In the genomic region with DNA sequence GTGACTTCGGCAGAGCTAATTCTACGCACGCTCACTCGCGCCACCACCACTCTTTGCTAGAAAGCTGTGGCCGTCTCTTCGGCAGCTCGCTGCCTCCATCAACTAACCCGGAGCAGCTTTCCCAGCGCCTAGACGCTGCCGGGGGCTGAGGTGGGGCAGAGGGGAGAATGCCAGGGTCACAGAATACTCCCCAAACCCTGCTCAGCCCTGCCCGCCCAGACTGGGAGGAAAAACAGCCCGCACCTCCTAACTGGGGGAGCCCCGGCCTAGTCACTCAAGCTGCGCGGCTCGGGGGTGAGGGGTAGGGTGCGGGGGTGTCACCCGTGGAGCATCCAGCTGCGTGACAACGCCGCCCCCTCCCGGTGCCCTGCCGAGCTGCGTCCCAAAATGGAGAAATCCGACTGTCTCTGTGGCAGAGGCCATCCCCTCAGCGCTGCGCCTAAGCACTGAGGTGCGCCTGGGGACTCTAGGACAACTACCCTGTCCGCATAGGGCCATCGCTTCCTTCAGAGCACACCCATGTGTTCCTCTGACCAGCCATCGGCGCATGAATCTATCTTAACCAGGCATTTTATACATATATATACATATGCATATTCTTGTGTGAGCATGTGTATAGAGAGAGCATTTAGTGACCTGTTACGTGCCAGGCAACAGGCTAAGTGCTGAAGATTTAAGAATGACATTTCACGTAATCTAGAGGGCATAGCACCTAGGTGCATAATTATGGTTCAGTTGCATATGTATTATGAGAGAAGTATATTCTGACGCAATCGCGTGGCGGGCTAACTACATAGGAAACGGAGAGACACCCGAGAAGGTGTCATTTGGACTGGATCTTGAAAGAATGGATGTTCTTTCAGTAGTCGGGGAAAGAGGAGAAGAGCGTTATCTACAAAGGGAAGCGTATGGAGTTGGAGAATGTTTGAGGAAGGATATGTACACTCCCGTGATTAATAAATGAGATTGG, we compare ENCODE assay signal across 8 cellular contexts. TPM values are rescaled to one million over a fixed set of nuclear protein-coding genes. Genes with fewer than 3 reads are reported as not detected.
DNase-seq lines count a peak whose midpoint lies in the region; ATAC-seq and TF ChIP-seq lines count a peak whose summit lies in the region.

No MANE protein-coding gene starts in this region.

- H3K4me3 ChIP-seq in choroid plexus epithelial cell (ENCODE audit: low read depth, low read length): peak overlapping the region; percentile 97

- ATAC-seq in GM18498 (IDR thresholded peaks at IDR 0.05; ENCODE audit: unreplicated experiment) (peak; percentile 42), HG02852 (IDR thresholded peaks at IDR 0.05; ENCODE audit: unreplicated experiment) (peak; percentile 32), left lobe of liver (peak; percentile 60)

- DNase-seq in NCI-H2196 (lab: John Stamatoyannopoulos, UW; ENCODE audit: unreplicated experiment): peak; percentile 76
- DNase-seq in activated CD4-positive, alpha-beta T cell treated with anti-CD3 and anti-CD28 coated beads for 48 hours: peak; percentile 90
- DNase-seq in choroid plexus epithelial cell (ENCODE audit: low read depth): peak; percentile 62
- peak; percentile 88 for DNase-seq in left lobe of liver (ENCODE audit: low spot score)
- DNase-seq in stimulated activated CD4-positive, alpha-beta T cell treated with anti-CD3 and anti-CD28 coated beads, Interleukin-2, amount 100 ng/mL, for 24 hours: peak; percentile 86 to 91
- DNase-seq in NCI-H1105 treated with DMSO at 0.1 percent for 48 hours (lab: John Stamatoyannopoulos, UW): no peak

- peak; percentile 73 for TF ChIP-seq CTCF in choroid plexus epithelial cell (conservative IDR thresholded peaks at IDR 0.05; ENCODE audit: low read depth, low read length)

RNA-seq across cellular contexts. Expression of a gene that starts 1.5 kb away (rescaled TPM):
- total RNA-seq in left lobe of liver: 7.8 TPM
